22 cellular contexts compared by ENCODE assay signal in genomic region chr18:22964116-22964515, GRCh38.
"Had no signal": no experiment of that assay in that cellular context is flagged by ENCODE, and none has a peak within 500 bp of the region (broad histone marks: within the 10 kb centered on the region; RNA-seq: fewer than 3 reads in every experiment).

No MANE protein-coding gene starts in this region.

- H3K27me3 Mint-ChIP-seq: natural killer cell treated with Interleukin-12 subunit alpha and Interleukin-12 subunit beta and Interleukin-15 and Interleukin-18, amount 100 ng/mL, for 72 hours had no signal

- H3K27ac ChIP-seq: coronary artery, esophagus squamous epithelium, foreskin keratinocyte, prostate gland, upper lobe of left lung, WERI-Rb-1 had no signal

- H3K36me3 Mint-ChIP-seq: natural killer cell treated with Interleukin-12 subunit alpha and Interleukin-12 subunit beta and Interleukin-15 and Interleukin-18, amount 100 ng/mL, for 72 hours had no signal

- H3K27ac Mint-ChIP-seq: activated T-helper 1 cell treated with anti-CD3 and anti-CD28 coated beads, Interleukin-12 subunit alpha, Interleukin-12 subunit beta, Interleukin-2, Interleukin-4 antibody, amounts not matched to agents 30 ng/mL and 10 ng/mL and 1 ng/mL, durations not matched to agents 14 hours and 24 hours and 36 hours; natural killer cell treated with Interleukin-12 subunit alpha and Interleukin-12 subunit beta and Interleukin-15 and Interleukin-18, amount 100 ng/mL, for 72 hours; T-helper 1 cell treated with Interleukin-12 subunit alpha and Interleukin-12 subunit beta and Interleukin-4 antibody, amounts not matched to agents 30 μg/mL and 1 μg/mL, for 36 hours had no signal

- ATAC-seq: foreskin keratinocyte; left ventricle myocardium superior; natural killer cell treated with Interleukin-12 subunit alpha and Interleukin-12 subunit beta and Interleukin-15 and Interleukin-18, amount 100 ng/mL, for 72 hours; right cardiac atrium; stimulated activated naive CD8-positive, alpha-beta T cell treated with anti-CD3 and anti-CD28 coated beads, Interleukin-15, Interleukin-2, amounts not matched to agents 100 U/mL and 50 U/mL, for 24 hours had no signal

- H3K27me3 ChIP-seq: esophagus squamous epithelium, foreskin keratinocyte, upper lobe of left lung had no signal

- H3K4me3 ChIP-seq: coronary artery, esophagus squamous epithelium, prostate gland, smooth muscle cell, upper lobe of left lung had no signal

- H3K4me3 Mint-ChIP-seq: activated T-helper 1 cell treated with anti-CD3 and anti-CD28 coated beads, Interleukin-12 subunit alpha, Interleukin-12 subunit beta, Interleukin-2, Interleukin-4 antibody, amounts not matched to agents 30 ng/mL and 10 ng/mL and 1 ng/mL, durations not matched to agents 14 hours and 24 hours and 36 hours; natural killer cell treated with Interleukin-12 subunit alpha and Interleukin-12 subunit beta and Interleukin-15 and Interleukin-18, amount 100 ng/mL, for 72 hours; T-helper 1 cell treated with Interleukin-12 subunit alpha and Interleukin-12 subunit beta and Interleukin-4 antibody, amounts not matched to agents 30 μg/mL and 1 μg/mL, for 36 hours had no signal

- H3K36me3 ChIP-seq: prostate gland had no signal

- DNase-seq: activated CD4-positive, alpha-beta T cell treated with anti-CD3 and anti-CD28 coated beads for 48 hours; activated CD8-positive, alpha-beta memory T cell treated with anti-CD3 and anti-CD28 coated beads, Interleukin-2, amount 50 U/mL, for 48 hours; effector CD4-positive, alpha-beta T cell; esophagus squamous epithelium; foreskin keratinocyte; glutamatergic neuron; hypothalamus; left ventricle myocardium superior; mesenchymal stem cell; nucleus accumbens; right cardiac atrium; stimulated activated CD4-positive, alpha-beta T cell treated with anti-CD3 and anti-CD28 coated beads, Interleukin-4, amount 100 ng/mL, for 4 hours; stimulated activated CD8-positive, alpha-beta memory T cell treated with anti-CD3 and anti-CD28 coated beads, Interleukin-4, amount 100 ng/mL, for 48 hours; stimulated activated naive CD8-positive, alpha-beta T cell treated with anti-CD3 and anti-CD28 coated beads, Interleukin-15, Interleukin-2, amounts not matched to agents 100 U/mL and 50 U/mL, for 24 hours; upper lobe of left lung; WERI-Rb-1 had no signal

- H3K9me3 ChIP-seq: esophagus squamous epithelium, prostate gland, upper lobe of left lung had no signal

- H3K4me1 ChIP-seq: esophagus squamous epithelium, prostate gland, upper lobe of left lung had no signal

- H3K9me3 Mint-ChIP-seq: activated T-helper 1 cell treated with anti-CD3 and anti-CD28 coated beads, Interleukin-12 subunit alpha, Interleukin-12 subunit beta, Interleukin-2, Interleukin-4 antibody, amounts not matched to agents 30 ng/mL and 10 ng/mL and 1 ng/mL, durations not matched to agents 14 hours and 24 hours and 36 hours; natural killer cell treated with Interleukin-12 subunit alpha and Interleukin-12 subunit beta and Interleukin-15 and Interleukin-18, amount 100 ng/mL, for 72 hours; T-helper 1 cell treated with Interleukin-12 subunit alpha and Interleukin-12 subunit beta and Interleukin-4 antibody, amounts not matched to agents 30 μg/mL and 1 μg/mL, for 36 hours had no signal
